ENCODE assay signal across 25 cellular contexts in genomic region chr2:46924608-46925007, GRCh38.
"Had no signal": no experiment of that assay in that cellular context is flagged by ENCODE, and none has a peak within 500 bp of the region (broad histone marks: within the 10 kb centered on the region; RNA-seq: fewer than 3 reads in every experiment).

No MANE protein-coding gene starts in this region.

- DNase-seq: cortex of kidney; effector memory CD8-positive, alpha-beta T cell; foreskin fibroblast; gastrocnemius medialis; head of caudate nucleus; mammary epithelial cell; natural killer cell; occipital lobe; ovary; posterior cingulate gyrus; retina; right lobe of liver; small intestine; stimulated activated CD4-positive, alpha-beta T cell treated with anti-CD3 and anti-CD28 coated beads, Interleukin-12 subunit alpha, Interleukin-12 subunit beta, amount 100 ng/mL, for 4 hours; stimulated activated CD4-positive, alpha-beta T cell treated with anti-CD3 and anti-CD28 coated beads, Interleukin-1b, Interleukin-23, amount 100 ng/mL, for 48 hours; stimulated activated CD4-positive, alpha-beta T cell treated with anti-CD3 and anti-CD28 coated beads, Interleukin-4, amount 100 ng/mL, for 1 hour; stimulated activated CD8-positive, alpha-beta memory T cell treated with anti-CD3 and anti-CD28 coated beads, Interleukin-4, amount 100 ng/mL, for 48 hours; stimulated activated naive CD4-positive, alpha-beta T cell; stimulated activated naive CD8-positive, alpha-beta T cell treated with anti-CD3 and anti-CD28 coated beads, Interleukin-15, amount 100 ng/mL, for 72 hours; transverse colon had no signal

- H3K4me3 ChIP-seq: gastrocnemius medialis, ovary, right lobe of liver, suprapubic skin, transverse colon, vagina had no signal

- ATAC-seq: effector memory CD8-positive, alpha-beta T cell; gastrocnemius medialis; left lobe of liver; natural killer cell; right lobe of liver; stimulated activated naive CD8-positive, alpha-beta T cell treated with anti-CD3 and anti-CD28 coated beads, Interleukin-15, amount 100 ng/mL, for 72 hours had no signal

- H3K4me1 ChIP-seq: gastrocnemius medialis, right lobe of liver, vagina had no signal

- H3K9me3 ChIP-seq: gastrocnemius medialis, ovary, right lobe of liver, suprapubic skin, vagina had no signal

- H3K27me3 ChIP-seq: gastrocnemius medialis, ovary, right lobe of liver, suprapubic skin, transverse colon, vagina had no signal

- H3K27ac ChIP-seq: gastrocnemius medialis, ovary, right lobe of liver, suprapubic skin, transverse colon, vagina had no signal

- FAIRE-seq: endometrium, keratinocyte, small intestine had no signal

- H3K36me3 ChIP-seq: gastrocnemius medialis, ovary, right lobe of liver, suprapubic skin, transverse colon, vagina had no signal
